ENCODE assay signal across 12 cellular contexts in genomic region chr5:16888694-16889124, GRCh38. TPM values are rescaled to one million over a fixed set of nuclear protein-coding genes. Genes with fewer than 3 reads are reported as not detected.
DNase-seq lines count a peak whose midpoint lies in the region; ATAC-seq, FAIRE-seq and TF ChIP-seq lines count a peak whose summit lies in the region.
"Had no signal": no experiment of that assay in that cellular context is flagged by ENCODE, and none has a peak within 500 bp of the region (broad histone marks: within the 10 kb centered on the region; RNA-seq: fewer than 3 reads in every experiment).

No MANE protein-coding gene starts in this region.

- peaks cover 100% of the 10 kb centered on the region for H4K20me1 ChIP-seq in SK-N-SH (ENCODE audit: insufficient read depth)

- no peak overlapping the region for H3K4me3 Mint-ChIP-seq in MCF 10A (ENCODE audit: unreplicated experiment)

- TF ChIP-seq CTCF in MCF 10A (IDR thresholded peaks at IDR 0.05; ENCODE audit: unreplicated experiment) (no peak), breast epithelium (IDR thresholded peaks at IDR 0.05) (no peak), SK-N-SH (IDR thresholded peaks at IDR 0.05) (no peak), foreskin keratinocyte (conservative IDR thresholded peaks at IDR 0.05) (no peak)

- peak; percentile 73 for ATAC-seq in foreskin keratinocyte
- ATAC-seq in left ventricle myocardium superior, result no peak

- H3K4me3 ChIP-seq in breast epithelium (no peak overlapping the region), SK-N-SH (ENCODE audit: low read depth in 2 of 2, low read length in 1 of 2) (no peak overlapping the region)

- TF ChIP-seq POLR2A in breast epithelium (IDR thresholded peaks at IDR 0.05), result no peak

- no TSS peak for BruUV-seq in MCF 10A (replicated peaks; lab: Mats Ljungman, UMichigan)

- H3K27ac Mint-ChIP-seq in MCF 10A (ENCODE audit: low read depth, unreplicated experiment), result peak overlapping the region; percentile 50

- no peaks in the 10 kb centered on the region for H3K27me3 Mint-ChIP-seq in MCF 10A (ENCODE audit: insufficient read depth, unreplicated experiment)

- H3K9me2 ChIP-seq in SK-N-SH, result no peaks in the 10 kb centered on the region

- no peak for TF ChIP-seq RAD21 in SK-N-SH (IDR thresholded peaks at IDR 0.05; ENCODE audit: low read length)

- H3K36me3 Mint-ChIP-seq in MCF 10A (ENCODE audit: insufficient read depth, unreplicated experiment), result peaks cover 5% of the 10 kb centered on the region

- H3K9me3 Mint-ChIP-seq in MCF 10A (ENCODE audit: unreplicated experiment), result no peaks in the 10 kb centered on the region

- H3K9ac ChIP-seq in SK-N-SH, result no peak overlapping the region
- H3K9ac ChIP-seq: KMS-11 had no signal

- H3K27me3 ChIP-seq in breast epithelium (no peaks in the 10 kb centered on the region), SK-N-SH (ENCODE audit: insufficient read depth) (no peaks in the 10 kb centered on the region), foreskin keratinocyte (no peaks in the 10 kb centered on the region)

- no peaks in the 10 kb centered on the region for H3K9me3 ChIP-seq in breast epithelium
- no peaks in the 10 kb centered on the region for H3K9me3 ChIP-seq in SK-N-SH

- FAIRE-seq in urothelium cell line (lab: Jason Lieb, UNC), result no peak

- H3K4me1 Mint-ChIP-seq in MCF 10A (ENCODE audit: insufficient read depth, unreplicated experiment), result peaks cover 20% of the 10 kb centered on the region

- H3K79me2 ChIP-seq in SK-N-SH (ENCODE audit: insufficient read depth), result peaks cover 100% of the 10 kb centered on the region

- H3K4me1 ChIP-seq in breast epithelium (no peaks in the 10 kb centered on the region), SK-N-SH (ENCODE audit: control insufficient read depth in 1 of 2, insufficient read depth in 2 of 2, low read depth in 1 of 2, low read length in 1 of 2) (peaks cover 0 to 62% of the 10 kb centered on the region in 2 experiments; a peak in 3 of 4 replicates), foreskin keratinocyte (peaks cover 23% of the 10 kb centered on the region)

- CTCF ChIA-PET in MCF 10A (lab: Yijun Ruan, JAX) (interaction anchor here (0.7 kb wide), 1 partner anchor 398 kb away, joined by 5 read pairs; no protein-coding TSS in a partner anchor), SK-N-SH (lab: Yijun Ruan, JAX) (no interaction called here)

- H3F3A ChIP-seq in SK-N-SH (replicated peaks; ENCODE audit: insufficient read depth), result peaks cover 26% of the 10 kb centered on the region

- POLR2A ChIA-PET in MCF 10A (lab: Yijun Ruan, JAX), result interaction anchor here (1.2 kb wide), 2 partner anchors 24 to 44 kb away, joined by 3 to 5 read pairs; no protein-coding TSS in a partner anchor
- POLR2A ChIA-PET in SK-N-SH (lab: Yijun Ruan, JAX), result no interaction called here

- H3K27ac ChIP-seq in breast epithelium, result no peak overlapping the region
- peak overlapping the region in 1 of 2 experiments; percentile 59; a peak in 2 of 4 replicates for H3K27ac ChIP-seq in SK-N-SH (ENCODE audit: low read depth in 2 of 2, low read length in 1 of 2)
- no peak overlapping the region for H3K27ac ChIP-seq in foreskin keratinocyte
- H3K27ac ChIP-seq: KMS-11 had no signal

- WGBS in SK-N-SH (ENCODE audit: low lambda C conversion rate), result 68% methylated on average over 3 of the region's 3 CpGs

- H3K36me3 ChIP-seq in breast epithelium, result no peaks in the 10 kb centered on the region
- no peaks in the 10 kb centered on the region for H3K36me3 ChIP-seq in SK-N-SH (replicated peaks in 1 of 2; ENCODE audit: control insufficient read depth in 1 of 2, insufficient read depth in 2 of 2, low read length in 1 of 2)

- no peak for TF ChIP-seq EP300 in SK-N-SH (IDR thresholded peaks at IDR 0.05; ENCODE audit: borderline replicate concordance in 1 of 2, low read depth in 1 of 2, low read length in 1 of 2)

- DNase-seq in MCF 10A (ENCODE audit: unreplicated experiment) (peak; percentile 85), breast epithelium (ENCODE audit: low spot score in 2 of 2) (no peak), SK-N-SH (no peak), foreskin keratinocyte (peak; percentile 62 to 70), urothelium cell line (ENCODE audit: low spot score) (peak; percentile 62), left ventricle myocardium superior (no peak), T-helper 1 cell (no peak), epidermal melanocyte (ENCODE audit: insufficient read length, low spot score) (no peak)
- DNase-seq: posterior cingulate gyrus; Right ventricle myocardium superior; stimulated activated CD4-positive, alpha-beta T cell treated with anti-CD3 and anti-CD28 coated beads, Interleukin-4, amount 100 ng/mL, for 24 hours had no signal

- H2AFZ ChIP-seq in SK-N-SH (ENCODE audit: low read depth), result no peak overlapping the region

- H3K4me2 ChIP-seq in SK-N-SH, result no peak overlapping the region; the same call in 1 of the 2 replicates
- H3K4me2 ChIP-seq: KMS-11 had no signal

- intact Hi-C loops in MCF 10A (cut with micrococcal nuclease) (no loop called here), breast epithelium (cut with DNase I; ENCODE audit: low total_unique reads) (no loop called here), left ventricle myocardium superior (cut with micrococcal nuclease) (no loop called here)

TF ChIP-seq in SK-N-SH, 30 proteins besides CTCF, POLR2A, EP300 and RAD21:
- TF ChIP-seq ZBTB33 (IDR thresholded peaks at IDR 0.05; ENCODE audit: borderline replicate concordance, low read depth) (no peak), JUND (IDR thresholded peaks at IDR 0.05) (peak; percentile 59), TCF12 (IDR thresholded peaks at IDR 0.05) (0 out of 2 replicates have a peak, but pooled peaks have one; percentile 23), FOSL2 (IDR thresholded peaks at IDR 0.05; ENCODE audit: borderline replicate concordance, low read depth) (peak; percentile 63; the same call in 1 of the 2 replicates), SIN3A (IDR thresholded peaks at IDR 0.05; ENCODE audit: borderline replicate concordance, low read depth, low read length) (no peak)

RNA-seq across cellular contexts. Expression of gene MYO10, which starts 47.4 kb away (rescaled TPM):
- 35.7 and 36.0 TPM in 2 replicates for total RNA-seq in MCF 10A (2022)
- 10 to 100 TPM in 2 of 3 donors, 1 to 10 TPM in 1; 8.6 to 22.6 (median 21.2) TPM for total RNA-seq in breast epithelium
- polyA plus RNA-seq in SK-N-SH (2012; rRNA removed), result 8.1 and 8.7 TPM in 2 replicates
- 7.3 and 8.5 TPM in 2 replicates for polyA plus RNA-seq in SK-N-SH (2012; cell fraction: cytosol; rRNA removed)
- 14.9 and 23.4 TPM in 2 replicates for polyA plus RNA-seq in SK-N-SH (2012; cell fraction: nucleus; rRNA removed)
- 57.7 and 62.5 TPM in 2 replicates for total RNA-seq in foreskin keratinocyte
- 11.2 and 11.5 TPM in 2 replicates for polyA plus RNA-seq in foreskin keratinocyte
- 4.9 TPM for total RNA-seq in left ventricle myocardium superior

Comparison
In these comparisons a context has a peak if more than half of its experiments do, and no peak if none do; other contexts are left out.
1. DNase-seq: peak in MCF 10A (single experiment), foreskin keratinocyte (2 of 2) and urothelium cell line (single experiment); none in breast epithelium (0 of 2), SK-N-SH (single experiment), left ventricle myocardium superior (single experiment), T-helper 1 cell (0 of 5) and epidermal melanocyte (single experiment).